37 cellular contexts compared by ENCODE assay signal in the genomic region with DNA sequence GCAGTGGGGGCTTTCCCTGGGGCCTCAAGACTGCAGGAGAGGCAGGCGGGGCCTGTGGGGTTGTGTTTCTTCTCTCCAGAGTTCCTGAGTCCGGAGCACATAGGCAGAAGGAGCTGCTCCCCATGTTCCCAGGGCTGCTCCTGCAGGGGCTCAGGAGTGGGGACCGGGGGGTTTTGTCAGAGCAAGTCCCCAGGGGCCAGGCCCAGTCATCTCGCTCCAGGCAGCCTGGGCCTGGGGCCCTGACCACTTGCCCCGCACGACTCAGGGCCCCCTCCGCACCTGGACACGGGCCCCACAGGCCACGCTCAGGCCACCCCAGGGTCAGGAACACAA. TPM values are rescaled to one million over a fixed set of nuclear protein-coding genes. Genes with fewer than 3 reads are reported as not detected.
"Had no signal": no experiment of that assay in that cellular context is flagged by ENCODE, and none has a peak within 500 bp of the region (broad histone marks: within the 10 kb centered on the region; RNA-seq: fewer than 3 reads in every experiment).

No MANE protein-coding gene starts in this region.

- DNase-seq: activated B cell treated with CpG ODN at 0.5 μM for 24 hours; activated CD4-positive, alpha-beta memory T cell treated with anti-CD3 and anti-CD28 coated beads for 36 hours; activated CD4-positive, alpha-beta T cell treated with anti-CD3 and anti-CD28 coated beads for 36 hours; activated CD4-positive, alpha-beta T cell treated with anti-CD3 and anti-CD28 coated beads, Interleukin-2, amount 10 ng/mL, durations not matched to agents 24 days and 14 days; activated CD8-positive, alpha-beta memory T cell treated with anti-CD3 and anti-CD28 coated beads, Interleukin-2, amount 10 ng/mL, durations not matched to agents 7 days and 5 days; activated CD8-positive, alpha-beta memory T cell treated with anti-CD3 and anti-CD28 coated beads, Interleukin-2, amount 50 U/mL, for 4 hours; activated CD8-positive, alpha-beta T cell treated with anti-CD3 and anti-CD28 coated beads, Interleukin-2, amount 10 ng/mL, durations not matched to agents 7 days and 5 days; activated effector memory CD4-positive, alpha-beta T cell treated with anti-CD3 and anti-CD28 coated beads, Interleukin-2, amount 50 U/mL, for 16 hours; activated naive CD4-positive, alpha-beta T cell treated with anti-CD3 and anti-CD28 coated beads for 36 hours; activated T-cell treated with anti-CD3 and anti-CD28 coated beads, Interleukin-2, amount 50 U/mL, for 1 hour; activated T-cell treated with anti-CD3 and anti-CD28 coated beads, Interleukin-2, amount 50 U/mL, for 48 hours; amniotic stem cell; anterior cingulate cortex; brain microvascular endothelial cell; caudate nucleus; cortex of kidney; dermis blood vessel endothelial cell; effector CD4-positive, alpha-beta T cell; effector memory CD8-positive, alpha-beta T cell; erythroblast; foreskin keratinocyte; gastrocnemius medialis; T-helper 1 cell; T1000; WERI-Rb-1 had no signal

- H3K9me3 ChIP-seq: esophagus muscularis mucosa, gastrocnemius medialis had no signal

- H3K9me3 Mint-ChIP-seq: activated B cell treated with CpG ODN at 0.5 μM for 24 hours; activated CD4-positive, alpha-beta memory T cell treated with anti-CD3 and anti-CD28 coated beads for 36 hours; activated CD4-positive, alpha-beta T cell treated with anti-CD3 and anti-CD28 coated beads, Interleukin-2, amount 10 ng/mL, durations not matched to agents 24 days and 14 days; activated naive CD4-positive, alpha-beta T cell treated with anti-CD3 and anti-CD28 coated beads for 36 hours; activated T-helper 1 cell treated with anti-CD3 and anti-CD28 coated beads, Interleukin-12 subunit alpha, Interleukin-12 subunit beta, Interleukin-2, Interleukin-4 antibody, amounts not matched to agents 30 ng/mL and 10 ng/mL and 1 ng/mL, durations not matched to agents 14 hours and 24 hours and 36 hours; activated T-helper 2 cell treated with anti-CD3 and anti-CD28 coated beads, Interferon-gamma antibody, Interleukin-2, Interleukin-4, amounts not matched to agents 10 μg/mL and 5 μg/mL and 100 μg/mL, durations not matched to agents 14 hours and 24 hours and 36 hours; effector memory CD8-positive, alpha-beta T cell; T-helper 2 cell treated with Interferon-gamma antibody and Interleukin-4, amounts not matched to agents 5 μg/mL and 100 μg/mL, for 36 hours had no signal

- ATAC-seq: activated CD4-positive, alpha-beta T cell treated with anti-CD3 and anti-CD28 coated beads for 36 hours; activated CD4-positive, CD25-positive, alpha-beta regulatory T cell treated with anti-CD3 and anti-CD28 coated beads, Interleukin-2, amount 50 U/mL, for 24 hours; activated CD8-positive, alpha-beta memory T cell treated with anti-CD3 and anti-CD28 coated beads, Interleukin-2, amount 10 ng/mL, durations not matched to agents 7 days and 5 days; activated CD8-positive, alpha-beta T cell treated with anti-CD3 and anti-CD28 coated beads, Interleukin-2, amount 10 ng/mL, durations not matched to agents 7 days and 5 days; effector memory CD8-positive, alpha-beta T cell; foreskin keratinocyte; gastrocnemius medialis; T-helper 17 cell had no signal

- H3K36me3 Mint-ChIP-seq: activated CD4-positive, alpha-beta memory T cell treated with anti-CD3 and anti-CD28 coated beads for 36 hours; activated CD8-positive, alpha-beta memory T cell treated with anti-CD3 and anti-CD28 coated beads, Interleukin-2, amount 10 ng/mL, durations not matched to agents 7 days and 5 days; activated naive CD8-positive, alpha-beta T cell had no signal

- H3K27me3 ChIP-seq: brain microvascular endothelial cell, foreskin keratinocyte, gastrocnemius medialis had no signal

- H3K4me1 Mint-ChIP-seq: activated B cell treated with CpG ODN at 0.5 μM for 24 hours; activated CD4-positive, alpha-beta T cell treated with anti-CD3 and anti-CD28 coated beads for 36 hours; activated CD8-positive, alpha-beta memory T cell treated with anti-CD3 and anti-CD28 coated beads, Interleukin-2, amount 10 ng/mL, durations not matched to agents 7 days and 5 days; T-helper 17 cell had no signal

- H3K27ac Mint-ChIP-seq: activated B cell treated with CpG ODN at 0.5 μM for 24 hours; activated CD4-positive, alpha-beta memory T cell treated with anti-CD3 and anti-CD28 coated beads for 36 hours; activated CD4-positive, alpha-beta T cell treated with anti-CD3 and anti-CD28 coated beads for 36 hours; activated CD4-positive, alpha-beta T cell treated with anti-CD3 and anti-CD28 coated beads, Interleukin-2, amount 10 ng/mL, durations not matched to agents 24 days and 14 days; activated CD8-positive, alpha-beta memory T cell treated with anti-CD3 and anti-CD28 coated beads, Interleukin-2, amount 10 ng/mL, durations not matched to agents 7 days and 5 days; activated CD8-positive, alpha-beta T cell treated with anti-CD3 and anti-CD28 coated beads, Interleukin-2, amount 10 ng/mL, durations not matched to agents 7 days and 5 days; activated naive CD4-positive, alpha-beta T cell treated with anti-CD3 and anti-CD28 coated beads for 36 hours; activated naive CD8-positive, alpha-beta T cell; activated T-helper 1 cell treated with anti-CD3 and anti-CD28 coated beads, Interleukin-12 subunit alpha, Interleukin-12 subunit beta, Interleukin-2, Interleukin-4 antibody, amounts not matched to agents 30 ng/mL and 10 ng/mL and 1 ng/mL, durations not matched to agents 14 hours and 24 hours and 36 hours; activated T-helper 2 cell treated with anti-CD3 and anti-CD28 coated beads, Interferon-gamma antibody, Interleukin-2, Interleukin-4, amounts not matched to agents 10 μg/mL and 5 μg/mL and 100 μg/mL, durations not matched to agents 14 hours and 24 hours and 36 hours; effector memory CD8-positive, alpha-beta T cell; T-helper 17 cell; T-helper 2 cell treated with Interferon-gamma antibody and Interleukin-4, amounts not matched to agents 5 μg/mL and 100 μg/mL, for 36 hours had no signal

- H3K4me1 ChIP-seq: foreskin keratinocyte, gastrocnemius medialis had no signal

- H3K36me3 ChIP-seq: brain microvascular endothelial cell, esophagus muscularis mucosa, gastrocnemius medialis, WERI-Rb-1 had no signal

- H3K4me3 ChIP-seq: esophagus muscularis mucosa, gastrocnemius medialis had no signal

- H3K27ac ChIP-seq: brain microvascular endothelial cell, esophagus muscularis mucosa, foreskin keratinocyte, gastrocnemius medialis, WERI-Rb-1 had no signal

- H3K4me3 Mint-ChIP-seq: activated B cell treated with CpG ODN at 0.5 μM for 24 hours; activated CD4-positive, alpha-beta memory T cell treated with anti-CD3 and anti-CD28 coated beads for 36 hours; activated CD4-positive, alpha-beta T cell treated with anti-CD3 and anti-CD28 coated beads for 36 hours; activated CD4-positive, alpha-beta T cell treated with anti-CD3 and anti-CD28 coated beads, Interleukin-2, amount 10 ng/mL, durations not matched to agents 24 days and 14 days; activated CD8-positive, alpha-beta memory T cell treated with anti-CD3 and anti-CD28 coated beads, Interleukin-2, amount 10 ng/mL, durations not matched to agents 7 days and 5 days; activated CD8-positive, alpha-beta T cell treated with anti-CD3 and anti-CD28 coated beads, Interleukin-2, amount 10 ng/mL, durations not matched to agents 7 days and 5 days; activated naive CD4-positive, alpha-beta T cell treated with anti-CD3 and anti-CD28 coated beads for 36 hours; activated naive CD8-positive, alpha-beta T cell; activated T-helper 1 cell treated with anti-CD3 and anti-CD28 coated beads, Interleukin-12 subunit alpha, Interleukin-12 subunit beta, Interleukin-2, Interleukin-4 antibody, amounts not matched to agents 30 ng/mL and 10 ng/mL and 1 ng/mL, durations not matched to agents 14 hours and 24 hours and 36 hours; effector memory CD8-positive, alpha-beta T cell; T-helper 17 cell; T-helper 2 cell treated with Interferon-gamma antibody and Interleukin-4, amounts not matched to agents 5 μg/mL and 100 μg/mL, for 36 hours had no signal

- H3K27me3 Mint-ChIP-seq: activated CD4-positive, alpha-beta memory T cell treated with anti-CD3 and anti-CD28 coated beads for 36 hours; activated CD4-positive, alpha-beta T cell treated with anti-CD3 and anti-CD28 coated beads for 36 hours; activated CD4-positive, alpha-beta T cell treated with anti-CD3 and anti-CD28 coated beads, Interleukin-2, amount 10 ng/mL, durations not matched to agents 24 days and 14 days; activated CD8-positive, alpha-beta memory T cell treated with anti-CD3 and anti-CD28 coated beads, Interleukin-2, amount 10 ng/mL, durations not matched to agents 7 days and 5 days; activated naive CD8-positive, alpha-beta T cell had no signal

RNA-seq across cellular contexts. Expression of a gene that starts 22.0 kb away (rescaled TPM):
- total RNA-seq: activated B cell treated with CpG ODN at 0.5 μM for 24 hours; activated CD4-positive, alpha-beta memory T cell treated with anti-CD3 and anti-CD28 coated beads for 36 hours; activated CD4-positive, alpha-beta T cell treated with anti-CD3 and anti-CD28 coated beads for 36 hours; activated CD4-positive, alpha-beta T cell treated with anti-CD3 and anti-CD28 coated beads, Interleukin-2, amount 10 ng/mL, durations not matched to agents 24 days and 14 days; activated CD8-positive, alpha-beta memory T cell treated with anti-CD3 and anti-CD28 coated beads for 36 hours; activated CD8-positive, alpha-beta memory T cell treated with anti-CD3 and anti-CD28 coated beads, Interleukin-2, amount 10 ng/mL, durations not matched to agents 7 days and 5 days; activated CD8-positive, alpha-beta T cell treated with anti-CD3 and anti-CD28 coated beads, Interleukin-2, amount 10 ng/mL, durations not matched to agents 7 days and 5 days; activated naive CD4-positive, alpha-beta T cell treated with anti-CD3 and anti-CD28 coated beads for 36 hours; activated T-helper 1 cell treated with anti-CD3 and anti-CD28 coated beads, Interleukin-12 subunit alpha, Interleukin-12 subunit beta, Interleukin-2, Interleukin-4 antibody, amounts not matched to agents 30 ng/mL and 10 ng/mL and 1 ng/mL, durations not matched to agents 14 hours and 24 hours and 36 hours; activated T-helper 2 cell treated with anti-CD3 and anti-CD28 coated beads, Interferon-gamma antibody, Interleukin-2, Interleukin-4, amounts not matched to agents 10 μg/mL and 5 μg/mL and 100 μg/mL, durations not matched to agents 14 hours and 24 hours and 36 hours; astrocyte; bronchial epithelial cell; chondrocyte; dermis blood vessel endothelial cell; esophagus muscularis mucosa; foreskin keratinocyte; T-helper 17 cell had no signal
- polyA plus RNA-seq: foreskin keratinocyte had no signal

RNA-seq across cellular contexts. Expression of a gene that starts 45.8 kb away (rescaled TPM):
- total RNA-seq: activated B cell treated with CpG ODN at 0.5 μM for 24 hours; activated CD4-positive, alpha-beta memory T cell treated with anti-CD3 and anti-CD28 coated beads for 36 hours; activated CD4-positive, alpha-beta T cell treated with anti-CD3 and anti-CD28 coated beads for 36 hours; activated CD4-positive, alpha-beta T cell treated with anti-CD3 and anti-CD28 coated beads, Interleukin-2, amount 10 ng/mL, durations not matched to agents 24 days and 14 days; activated CD8-positive, alpha-beta memory T cell treated with anti-CD3 and anti-CD28 coated beads for 36 hours; activated CD8-positive, alpha-beta memory T cell treated with anti-CD3 and anti-CD28 coated beads, Interleukin-2, amount 10 ng/mL, durations not matched to agents 7 days and 5 days; activated CD8-positive, alpha-beta T cell treated with anti-CD3 and anti-CD28 coated beads, Interleukin-2, amount 10 ng/mL, durations not matched to agents 7 days and 5 days; activated naive CD4-positive, alpha-beta T cell treated with anti-CD3 and anti-CD28 coated beads for 36 hours; activated T-helper 1 cell treated with anti-CD3 and anti-CD28 coated beads, Interleukin-12 subunit alpha, Interleukin-12 subunit beta, Interleukin-2, Interleukin-4 antibody, amounts not matched to agents 30 ng/mL and 10 ng/mL and 1 ng/mL, durations not matched to agents 14 hours and 24 hours and 36 hours; activated T-helper 2 cell treated with anti-CD3 and anti-CD28 coated beads, Interferon-gamma antibody, Interleukin-2, Interleukin-4, amounts not matched to agents 10 μg/mL and 5 μg/mL and 100 μg/mL, durations not matched to agents 14 hours and 24 hours and 36 hours; astrocyte; bronchial epithelial cell; chondrocyte; dermis blood vessel endothelial cell; esophagus muscularis mucosa; foreskin keratinocyte; gastrocnemius medialis; T-helper 17 cell had no signal
- polyA plus RNA-seq: adipose tissue, foreskin keratinocyte had no signal
